1 cellular context compared by ENCODE assay signal in genomic region chr22:31492151-31492550, GRCh38.
TF ChIP-seq lines count a peak whose summit lies in the region.

No MANE protein-coding gene starts in this region.

TF ChIP-seq in SK-N-SH treated with all-trans-retinoic acid at 6 μM for 48 hours, 23 proteins besides CTCF, POLR2A, EP300 and RAD21 (continued from another document):
- no peak for TF ChIP-seq TSHZ2 (CRISPR knock-in tag; IDR thresholded peaks at IDR 0.05)
